11 cellular contexts compared by ENCODE assay signal in the genomic region with DNA sequence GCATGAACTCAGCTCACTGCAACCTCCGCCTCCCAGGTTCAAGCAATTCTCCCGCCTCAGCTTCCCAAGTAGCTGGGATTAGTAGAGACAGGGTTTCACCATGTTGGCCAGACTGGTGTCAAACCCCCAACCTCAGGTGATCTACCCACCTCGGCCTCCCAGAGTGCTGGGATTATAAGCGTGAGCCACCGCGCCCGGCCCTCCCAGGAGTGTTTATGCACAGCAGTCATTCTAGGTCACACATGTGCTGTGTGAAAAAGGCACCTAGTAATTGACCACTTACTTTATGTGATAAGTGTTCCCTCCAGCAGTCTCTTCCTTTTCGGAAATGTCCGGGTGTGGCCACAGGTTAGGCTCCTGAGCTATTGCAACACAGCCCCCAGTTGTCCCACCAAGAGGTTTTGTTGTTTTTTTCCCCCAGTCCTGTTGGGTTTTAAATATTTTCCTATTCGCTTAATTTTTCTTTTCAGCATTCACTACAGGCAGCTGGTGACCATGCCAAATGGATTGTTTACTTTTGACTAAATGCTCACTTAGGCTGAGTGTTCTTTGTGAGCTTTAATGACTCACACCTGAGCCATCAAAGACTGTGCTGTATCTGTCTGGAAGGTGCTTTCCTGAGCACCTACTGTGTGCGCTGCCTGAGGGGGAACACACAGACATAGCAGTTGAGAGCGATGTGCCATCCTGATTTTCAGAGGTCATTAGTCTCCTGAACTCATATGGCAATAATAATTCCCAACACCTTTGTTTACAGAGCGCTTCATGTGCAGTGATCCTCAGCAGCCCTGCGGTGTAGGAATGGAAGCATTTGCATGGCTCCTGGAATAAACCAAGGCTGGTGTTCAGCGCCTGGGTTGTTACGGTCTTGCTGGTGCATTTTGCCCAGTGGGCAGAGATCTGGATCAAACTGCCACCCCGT.
DNase-seq lines count a peak whose midpoint lies in the region; ATAC-seq and TF ChIP-seq lines count a peak whose summit lies in the region.
"Had no signal": no experiment of that assay in that cellular context is flagged by ENCODE, and none has a peak within 500 bp of the region (broad histone marks: within the 10 kb centered on the region; RNA-seq: fewer than 3 reads in every experiment).

No MANE protein-coding gene starts in this region.

- CTCF ChIA-PET in A673 (lab: Charles Lee) = interaction anchor here (0.6 kb wide), 2 partner anchors 22 to 61 kb away, joined by 3 to 5 read pairs; no protein-coding TSS in a partner anchor

- ATAC-seq in activated T-helper 17 cell treated with anti-CD3 and anti-CD28 coated beads, Interleukin-2, amount 50 U/mL, for 72 hours (replicated peaks) = peak; percentile 47
- ATAC-seq in left colon (peak; percentile 35), HG03175 (IDR thresholded peaks at IDR 0.05; ENCODE audit: unreplicated experiment) (no peak)

- no peaks in the 10 kb centered on the region for H3K4me1 ChIP-seq in A673 (ENCODE audit: insufficient read depth, low read length, poor library complexity, severe bottlenecking)

- DNase-seq in EH (ENCODE audit: low read depth) (peak; percentile 44), NCI-H1930 (lab: John Stamatoyannopoulos, UW) (peak; percentile 59 to 71), left colon (no peak), DMS 273 (lab: John Stamatoyannopoulos, UW; ENCODE audit: unreplicated experiment) (no peak), A673 (ENCODE audit: low spot score) (no peak)
- no peak for DNase-seq in stimulated activated CD4-positive, alpha-beta T cell treated with anti-CD3 and anti-CD28 coated beads, Interleukin-4, amount 100 ng/mL, for 4 hours
- DNase-seq: NCI-H1694 treated with DMSO at 0.1 percent for 48 hours had no signal

- no peaks in the 10 kb centered on the region for H3K4me1 Mint-ChIP-seq in activated T-helper 17 cell treated with anti-CD3 and anti-CD28 coated beads, Interleukin-2, amount 50 U/mL, for 72 hours
- H3K4me1 Mint-ChIP-seq: mesothelial cell of epicardium had no signal

- no peaks in the 10 kb centered on the region for H3K36me3 Mint-ChIP-seq in activated T-helper 17 cell treated with anti-CD3 and anti-CD28 coated beads, Interleukin-2, amount 50 U/mL, for 72 hours (ENCODE audit: low read depth)
- H3K36me3 Mint-ChIP-seq: activated naive CD4-positive, alpha-beta T cell treated with anti-CD3 and anti-CD28 coated beads, Interleukin-2, amount 50 U/mL, for 24 hours had no signal

- H3K9me3 ChIP-seq in A673 (ENCODE audit: low read depth, low read length, poor library complexity, severe bottlenecking) = no peaks in the 10 kb centered on the region

- H3K9me3 Mint-ChIP-seq in activated T-helper 17 cell treated with anti-CD3 and anti-CD28 coated beads, Interleukin-2, amount 50 U/mL, for 72 hours = no peaks in the 10 kb centered on the region
- H3K9me3 Mint-ChIP-seq: activated naive CD4-positive, alpha-beta T cell treated with anti-CD3 and anti-CD28 coated beads, Interleukin-2, amount 50 U/mL, for 24 hours; mesothelial cell of epicardium had no signal

- no peaks in the 10 kb centered on the region for H3K36me3 ChIP-seq in A673 (ENCODE audit: insufficient read depth, low read length, poor library complexity, severe bottlenecking)

- no peak overlapping the region for H3K27ac Mint-ChIP-seq in activated T-helper 17 cell treated with anti-CD3 and anti-CD28 coated beads, Interleukin-2, amount 50 U/mL, for 72 hours
- H3K27ac Mint-ChIP-seq: activated naive CD4-positive, alpha-beta T cell treated with anti-CD3 and anti-CD28 coated beads, Interleukin-2, amount 50 U/mL, for 24 hours; mesothelial cell of epicardium had no signal

- TF ChIP-seq CTCF in A673 (conservative IDR thresholded peaks at IDR 0.05; ENCODE audit: low read depth, low read length) = no peak

- intact Hi-C loops in left colon (cut with DNase I, micrococcal nuclease) (no loop called here), A673 (cut with micrococcal nuclease; ENCODE audit: unreplicated experiment) (no loop called here)

- POLR2A ChIA-PET in A673 (lab: Charles Lee; ENCODE audit: low non-redundant PET) = no interaction called here

- H3K27ac ChIP-seq in A673 (ENCODE audit: low read depth, low read length, poor library complexity, severe bottlenecking) = no peak overlapping the region

- no peaks in the 10 kb centered on the region for H3K27me3 Mint-ChIP-seq in activated T-helper 17 cell treated with anti-CD3 and anti-CD28 coated beads, Interleukin-2, amount 50 U/mL, for 72 hours
- H3K27me3 Mint-ChIP-seq: activated naive CD4-positive, alpha-beta T cell treated with anti-CD3 and anti-CD28 coated beads, Interleukin-2, amount 50 U/mL, for 24 hours had no signal

- H3K27me3 ChIP-seq in A673 (replicated peaks; ENCODE audit: insufficient read depth, low read depth, low read length, poor library complexity) = no peaks in the 10 kb centered on the region

- no peak overlapping the region for H3K4me3 ChIP-seq in A673 (ENCODE audit: low read depth, low read length, poor library complexity, severe bottlenecking)

- no TSS peak for BruUV-seq in A673 (replicated peaks; lab: Mats Ljungman, UMichigan)

- H3K4me3 Mint-ChIP-seq in activated T-helper 17 cell treated with anti-CD3 and anti-CD28 coated beads, Interleukin-2, amount 50 U/mL, for 72 hours = no peak overlapping the region
- H3K4me3 Mint-ChIP-seq: activated naive CD4-positive, alpha-beta T cell treated with anti-CD3 and anti-CD28 coated beads, Interleukin-2, amount 50 U/mL, for 24 hours; mesothelial cell of epicardium had no signal

Comparison
In these comparisons a context has a peak if more than half of its experiments do, and no peak if none do; other contexts are left out.
1. DNase-seq: peak in EH (single experiment) and NCI-H1930 (2 of 2); none in left colon (0 of 2), stimulated activated CD4-positive, alpha-beta T cell treated with anti-CD3 and anti-CD28 coated beads, Interleukin-4, amount 100 ng/mL, for 4 hours (0 of 2), DMS 273 (single experiment) and A673 (single experiment).